In the genomic region with DNA sequence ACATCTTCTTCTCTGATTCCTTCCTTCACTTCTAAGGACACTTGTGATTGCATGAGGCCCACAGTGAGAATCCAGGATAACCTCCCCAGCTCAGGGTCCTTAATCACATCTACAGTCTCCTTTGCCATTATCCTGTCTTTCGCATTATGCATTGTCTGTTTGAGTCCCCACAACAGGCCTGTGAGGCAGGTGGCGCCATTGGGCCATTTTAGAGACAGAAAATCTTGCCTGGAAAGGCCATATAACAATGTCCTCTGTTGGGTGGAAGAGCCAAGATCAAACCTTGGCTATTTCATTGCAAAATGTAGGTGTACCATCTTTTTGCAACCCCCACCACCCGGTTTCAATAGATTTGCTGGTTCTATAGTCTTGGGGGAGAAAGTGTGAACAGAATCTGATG, we compare ENCODE assay signal across 8 cellular contexts. TPM values are rescaled to one million over a fixed set of nuclear protein-coding genes. Genes with fewer than 3 reads are reported as not detected.
DNase-seq lines count a peak whose midpoint lies in the region; ATAC-seq and TF ChIP-seq lines count a peak whose summit lies in the region.

No MANE protein-coding gene starts in this region.

- peak; percentile 83 for TF ChIP-seq CTCF in DOHH2 (IDR thresholded peaks at IDR 0.05; ENCODE audit: low read depth, low read length, poor library complexity, severe bottlenecking)
- peak; percentile 80 for TF ChIP-seq CTCF in NB4 (IDR thresholded peaks at IDR 0.05; ENCODE audit: low read depth, low read length)

- no peak overlapping the region for H3K27ac ChIP-seq in DOHH2 (ENCODE audit: low read depth, low read length)

- H3K36me3 ChIP-seq in DOHH2 (ENCODE audit: control insufficient read depth, low read length) = no peaks in the 10 kb centered on the region

- ATAC-seq in GM21526 (IDR thresholded peaks at IDR 0.05; ENCODE audit: low FRiP score, unreplicated experiment) = peak; percentile 71
- no peak for ATAC-seq in HG02840 (IDR thresholded peaks at IDR 0.05; ENCODE audit: low FRiP score, unreplicated experiment)

- H3K4me1 ChIP-seq in DOHH2 (ENCODE audit: control insufficient read depth, low read length) = no peaks in the 10 kb centered on the region

- H4K20me1 ChIP-seq in DOHH2 (ENCODE audit: control insufficient read depth, insufficient read depth, low read depth, low read length) = no peaks in the 10 kb centered on the region

- no peak for TF ChIP-seq POLR2A in NB4 (IDR thresholded peaks at IDR 0.05; ENCODE audit: extremely low read depth, insufficient read length)

- no peaks in the 10 kb centered on the region for H3K9me2 ChIP-seq in DOHH2 (replicated peaks; ENCODE audit: control insufficient read depth, low read length)

- no peaks in the 10 kb centered on the region for H3K9me3 ChIP-seq in DOHH2 (ENCODE audit: control insufficient read depth, insufficient read depth, low read length)

- no peaks in the 10 kb centered on the region for H3K79me2 ChIP-seq in DOHH2 (ENCODE audit: control insufficient read depth, low read length)

- H3K4me3 ChIP-seq in DOHH2 (ENCODE audit: low read length) = no peak overlapping the region
- no peak overlapping the region for H3K4me3 ChIP-seq in NB4 (ENCODE audit: low read depth, low read length)

- no peak overlapping the region for H3K4me2 ChIP-seq in DOHH2 (ENCODE audit: low read length)

- DNase-seq in NB4 (ENCODE audit: low read depth) (peak; percentile 66), dedifferentiated amniotic fluid mesenchymal stem cell (ENCODE audit: extremely low spot score) (peak; percentile 46), lung microvascular endothelial cell (ENCODE audit: low read depth in 2 of 2) (peak; percentile 58 to 74)
- peak; percentile 57 to 71 for DNase-seq in activated CD4-positive, alpha-beta T cell treated with anti-CD3 and anti-CD28 coated beads for 4 hours
- DNase-seq in stimulated activated CD8-positive, alpha-beta memory T cell treated with anti-CD3 and anti-CD28 coated beads, Interleukin-4, amount 100 ng/mL, for 48 hours = peak; percentile 72

- H3K27me3 ChIP-seq in DOHH2 (ENCODE audit: control insufficient read depth, low read length) = no peaks in the 10 kb centered on the region; the same call in 1 of the 2 replicates

- H3F3A ChIP-seq in DOHH2 (ENCODE audit: control insufficient read depth, insufficient read depth) = no peaks in the 10 kb centered on the region

RNA-seq across cellular contexts. Expression of gene DCUN1D4, which starts 11.8 kb away (rescaled TPM):
- total RNA-seq in lung microvascular endothelial cell = 21.6 and 29.0 TPM in 2 replicates
